In the genomic region with DNA sequence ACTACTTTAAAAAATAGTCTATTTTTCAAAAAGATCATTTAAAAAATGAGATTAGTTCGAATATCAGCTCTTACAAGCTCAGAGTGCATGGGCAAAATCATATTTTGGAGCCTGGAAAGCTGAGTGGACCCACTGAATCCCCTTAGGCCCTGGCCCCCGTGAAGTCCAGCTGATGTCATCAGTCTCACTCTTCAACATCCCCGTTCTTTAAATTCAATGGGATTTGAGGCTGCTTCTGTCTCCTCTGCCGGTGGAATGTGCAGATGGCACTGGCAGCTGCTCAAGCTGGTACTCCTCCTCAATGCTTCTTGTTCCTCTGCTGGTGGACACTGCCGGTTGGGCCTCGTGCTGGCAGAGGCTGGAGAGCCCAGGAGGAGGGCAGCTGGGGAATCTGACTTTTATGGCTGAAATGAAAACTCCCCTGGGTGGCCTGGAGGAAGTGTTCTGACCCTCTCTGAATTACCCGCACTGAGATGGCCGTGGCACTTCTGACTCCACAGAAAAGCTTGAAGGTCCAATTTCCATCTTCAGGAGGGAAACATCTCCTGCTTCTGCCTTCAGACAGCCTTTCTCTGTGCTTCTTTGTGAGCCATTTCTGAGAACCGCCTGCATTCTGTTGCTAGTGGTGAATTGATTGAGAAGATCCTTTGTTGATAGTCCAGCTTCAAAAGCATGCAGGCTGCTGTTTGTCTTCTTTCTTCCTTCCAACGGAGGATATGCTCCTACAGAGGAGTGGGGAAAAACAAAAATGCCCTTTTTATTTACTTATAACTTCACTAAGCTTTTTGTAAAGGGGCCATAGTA, we compare ENCODE assay signal across 1 cellular context.
TF ChIP-seq lines count a peak whose summit lies in the region.

No MANE protein-coding gene starts in this region.

TF ChIP-seq in H1, 55 proteins besides CTCF, POLR2A, EP300 and RAD21:
- TF ChIP-seq HDAC6 (IDR thresholded peaks at IDR 0.05; ENCODE audit: low read depth, low read length) (no peak), YY1 (IDR thresholded peaks at IDR 0.05; ENCODE audit: low read depth, low read length) (no peak), BCL11A (IDR thresholded peaks at IDR 0.05; ENCODE audit: low read depth in 2 of 2, low read length in 2 of 2) (no peak), CBX5 (IDR thresholded peaks at IDR 0.05; ENCODE audit: low read depth, low read length) (no peak), ATF2 (IDR thresholded peaks at IDR 0.05; ENCODE audit: low read length) (no peak), NANOG (IDR thresholded peaks at IDR 0.05; ENCODE audit: insufficient read depth, low read depth, low read length, poor library complexity, severe bottlenecking) (no peak)
